ENCODE assay signal across 3 cellular contexts in the genomic region with DNA sequence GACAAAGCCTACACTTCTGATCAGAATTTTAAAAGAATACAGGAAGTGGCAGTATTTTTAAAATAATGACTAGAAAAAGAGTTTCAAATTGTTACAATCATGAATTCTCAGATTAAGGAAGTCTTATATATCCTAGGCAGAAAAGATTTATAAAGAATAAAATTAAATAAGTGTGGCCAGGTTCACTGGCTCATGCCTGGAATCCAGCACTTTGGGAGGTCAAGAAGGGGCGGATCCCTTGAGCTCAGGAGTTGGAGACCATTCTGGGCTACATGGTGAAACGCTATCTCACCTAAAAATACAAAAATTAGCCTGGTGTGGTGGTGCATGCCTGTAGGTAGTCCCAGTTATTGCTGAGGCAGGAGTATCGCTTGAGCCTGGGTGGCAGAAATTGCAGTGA.
A peak's percentile ranks its signal among the peaks of the same experiment; 100 is the strongest.
TF ChIP-seq lines count a peak whose summit lies in the region.

No MANE protein-coding gene starts in this region.

TF ChIP-seq in GM23338, 12 proteins besides CTCF, POLR2A, EP300 and RAD21:
- TF ChIP-seq EZH2 (IDR thresholded peaks at IDR 0.05; ENCODE audit: low read depth, unreplicated experiment) (no peak), EZH2phosphoT487 (IDR thresholded peaks at IDR 0.05; ENCODE audit: unreplicated experiment) (no peak)
TF ChIP-seq in GM23338: peak in this region for 0.

TF ChIP-seq in K562, 482 proteins besides CTCF, POLR2A, EP300 and RAD21 (continues in another document):
- TF ChIP-seq HNRNPLL (IDR thresholded peaks at IDR 0.05; ENCODE audit: low read depth, low read length, poor library complexity, severe bottlenecking) (no peak), RNF219 (CRISPR knock-in tag; IDR thresholded peaks at IDR 0.05) (no peak), ZNF384 (IDR thresholded peaks at IDR 0.05; ENCODE audit: low read depth, low read length) (peak; percentile 54; the same call in 1 of the 2 replicates), ZNF830 (CRISPR knock-in tag; IDR thresholded peaks at IDR 0.05) (no peak), TBL1XR1 (IDR thresholded peaks at IDR 0.05; ENCODE audit: low read length in 2 of 2) (no peak), ZBTB43 (CRISPR knock-in tag; IDR thresholded peaks at IDR 0.05) (no peak), BACH1 (tag; IDR thresholded peaks at IDR 0.05) (no peak), ELK3 (CRISPR knock-in tag; IDR thresholded peaks at IDR 0.05) (no peak), SRSF1 (IDR thresholded peaks at IDR 0.05; ENCODE audit: low read depth, low read length) (no peak), XRCC5 (IDR thresholded peaks at IDR 0.05; ENCODE audit: low read depth, low read length) (no peak), THRA (IDR thresholded peaks at IDR 0.05) (no peak), ZNF41 (CRISPR knock-in tag; conservative IDR thresholded peaks at IDR 0.05) (no peak), BRD4 (IDR thresholded peaks at IDR 0.05) (peak; percentile 68; the same call in 1 of the 2 replicates), NFXL1 (CRISPR knock-in tag; IDR thresholded peaks at IDR 0.05) (no peak), GABPA (tag; conservative IDR thresholded peaks at IDR 0.05; ENCODE audit: low read depth) (no peak), ZNF644 (tag; IDR thresholded peaks at IDR 0.05; ENCODE audit: low read depth) (peak; percentile 38; the same call in 1 of the 2 replicates), PTRF (tag; IDR thresholded peaks at IDR 0.05) (no peak), ELF4 (CRISPR knock-in tag; IDR thresholded peaks at IDR 0.05) (no peak), RBFOX2 (IDR thresholded peaks at IDR 0.05; ENCODE audit: low read depth, low read length) (no peak), ZNF77 (CRISPR knock-in tag; IDR thresholded peaks at IDR 0.05) (no peak), NCOR1 (IDR thresholded peaks at IDR 0.05) (no peak), SAFB2 (IDR thresholded peaks at IDR 0.05; ENCODE audit: borderline replicate concordance, low read depth, low read length, severe bottlenecking) (no peak), NRF1 (conservative IDR thresholded peaks at IDR 0.05 in 1 of 2, IDR thresholded peaks at IDR 0.05 in 1 of 2) (no peak), DMBX1 (CRISPR knock-in tag; IDR thresholded peaks at IDR 0.05; ENCODE audit: borderline replicate concordance) (no peak), SMARCC2 (IDR thresholded peaks at IDR 0.05; ENCODE audit: low read depth) (no peak), TSC22D4 (tag; IDR thresholded peaks at IDR 0.05) (no peak), ZNF253 (CRISPR knock-in tag; conservative IDR thresholded peaks at IDR 0.05) (no peak), KAT7 (CRISPR knock-in tag; IDR thresholded peaks at IDR 0.05; ENCODE audit: borderline replicate concordance) (no peak), ZC3H8 (IDR thresholded peaks at IDR 0.05) (no peak), NR2F6 (CRISPR knock-in tag; IDR thresholded peaks at IDR 0.05) (no peak), XRCC3 (IDR thresholded peaks at IDR 0.05) (0 out of 2 replicates have a peak, but pooled peaks have one; percentile 1), PHF20 (IDR thresholded peaks at IDR 0.05; ENCODE audit: partially characterized antibody) (no peak)
- TF ChIP-seq, protein P1, sequence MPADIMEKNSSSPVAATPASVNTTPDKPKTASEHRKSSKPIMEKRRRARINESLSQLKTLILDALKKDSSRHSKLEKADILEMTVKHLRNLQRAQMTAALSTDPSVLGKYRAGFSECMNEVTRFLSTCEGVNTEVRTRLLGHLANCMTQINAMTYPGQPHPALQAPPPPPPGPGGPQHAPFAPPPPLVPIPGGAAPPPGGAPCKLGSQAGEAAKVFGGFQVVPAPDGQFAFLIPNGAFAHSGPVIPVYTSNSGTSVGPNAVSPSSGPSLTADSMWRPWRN (IDR thresholded peaks at IDR 0.05; ENCODE audit: low read depth), result no peak

TF ChIP-seq in H1, 55 proteins besides CTCF, POLR2A, EP300 and RAD21:
- TF ChIP-seq TAF1 (IDR thresholded peaks at IDR 0.05; ENCODE audit: low read depth, low read length) (no peak), YY1 (IDR thresholded peaks at IDR 0.05; ENCODE audit: low read depth, low read length) (no peak), RNF2 (IDR thresholded peaks at IDR 0.05; ENCODE audit: borderline replicate concordance, low read depth, low read length, missing control alignments, poor library complexity, severe bottlenecking) (no peak), SIRT6 (IDR thresholded peaks at IDR 0.05; ENCODE audit: low read length) (no peak)
